ENCODE assay signal across 16 cellular contexts in the genomic region with DNA sequence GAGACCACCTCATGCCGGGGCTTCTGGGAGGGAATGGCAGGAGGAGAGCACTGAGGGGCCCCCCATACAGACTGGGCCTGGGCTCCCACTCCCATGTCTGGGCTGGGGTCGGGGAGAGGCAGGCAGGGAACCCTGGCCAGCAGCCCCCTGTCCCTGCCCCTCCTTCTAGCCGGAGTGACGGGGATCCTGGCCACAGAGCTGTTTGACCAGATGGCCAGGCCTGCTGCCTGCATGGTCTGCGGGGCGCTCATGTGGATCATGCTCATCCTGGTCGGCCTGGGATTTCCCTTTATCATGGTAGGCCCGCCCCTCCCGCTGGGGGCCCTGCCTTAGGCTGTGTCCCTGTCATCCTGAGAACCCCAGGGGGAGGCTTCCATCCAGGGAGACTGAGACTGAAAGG. TPM values are rescaled to one million over a fixed set of nuclear protein-coding genes. Genes with fewer than 3 reads are reported as not detected.
DNase-seq lines count a peak whose midpoint lies in the region; ATAC-seq and TF ChIP-seq lines count a peak whose summit lies in the region.
"Had no signal": no experiment of that assay in that cellular context is flagged by ENCODE, and none has a peak within 500 bp of the region (broad histone marks: within the 10 kb centered on the region; RNA-seq: fewer than 3 reads in every experiment).

No MANE protein-coding gene starts in this region.

- H3K4me3 ChIP-seq in BLaER1 = no peak overlapping the region
- H3K4me3 ChIP-seq in HUES64 (ENCODE audit: low read length) = no peak overlapping the region
- H3K4me3 ChIP-seq in uterus = no peak overlapping the region
- H3K4me3 ChIP-seq in gastrocnemius medialis = no peak overlapping the region
- H3K4me3 ChIP-seq: BLaER1 treated with 17β-estradiol and CSF1 and Interleukin-3, amounts not matched to agents 10 nM and 100 nM; GM12878; K562 had no signal

- no peak overlapping the region for H3K4me3 Mint-ChIP-seq in nephron progenitor cell
- no peak overlapping the region for H3K4me3 Mint-ChIP-seq in activated T-helper 17 cell treated with anti-CD3 and anti-CD28 coated beads, Interleukin-2, amount 50 U/mL, for 72 hours
- H3K4me3 Mint-ChIP-seq: CD8-positive, alpha-beta T cell; H9 had no signal

- H3K27me3 Mint-ChIP-seq in nephron progenitor cell (ENCODE audit: low read depth, poor library complexity) = peaks cover 4% of the 10 kb centered on the region
- H3K27me3 Mint-ChIP-seq in activated T-helper 17 cell treated with anti-CD3 and anti-CD28 coated beads, Interleukin-2, amount 50 U/mL, for 72 hours = no peaks in the 10 kb centered on the region

- TF ChIP-seq CTCF in nephron progenitor cell (IDR thresholded peaks at IDR 0.05) (no peak), uterus (IDR thresholded peaks at IDR 0.05) (no peak), gastrocnemius medialis (IDR thresholded peaks at IDR 0.05 in 4 of 5, conservative IDR thresholded peaks at IDR 0.05 in 1 of 5) (no peak)

- H3K4me1 ChIP-seq in BLaER1 = peaks cover 14% of the 10 kb centered on the region; the same call in 1 of the 2 replicates
- H3K4me1 ChIP-seq in HUES64 (ENCODE audit: insufficient read depth, low read length) = 0 out of 2 replicates have a peak, but pooled peaks cover 4% of the 10 kb centered on the region
- no peaks in the 10 kb centered on the region for H3K4me1 ChIP-seq in uterus
- H3K4me1 ChIP-seq in gastrocnemius medialis = peaks cover 0 to 6% of the 10 kb centered on the region in 2 donors

- intact Hi-C loops in uterus (cut with DNase I; ENCODE audit: low total_unique reads) (no loop called here), gastrocnemius medialis (cut with DNase I; ENCODE audit: low total_unique reads) (no loop called here)

- H3K36me3 Mint-ChIP-seq in nephron progenitor cell (ENCODE audit: low read depth) = peaks cover 46% of the 10 kb centered on the region
- H3K36me3 Mint-ChIP-seq in activated T-helper 17 cell treated with anti-CD3 and anti-CD28 coated beads, Interleukin-2, amount 50 U/mL, for 72 hours (ENCODE audit: low read depth) = no peaks in the 10 kb centered on the region

- H3K4me2 ChIP-seq in BLaER1 = no peak overlapping the region
- H3K4me2 ChIP-seq: BLaER1 treated with 17β-estradiol and CSF1 and Interleukin-3, amounts not matched to agents 10 nM and 100 nM had no signal

- WGBS in HUES64 = 91% methylated on average over 9 of the region's 9 CpGs

- no peaks in the 10 kb centered on the region for H4K20me1 ChIP-seq in BLaER1
- H4K20me1 ChIP-seq: BLaER1 treated with 17β-estradiol and CSF1 and Interleukin-3, amounts not matched to agents 10 nM and 100 nM had no signal

- no peak for ATAC-seq in activated T-helper 17 cell treated with anti-CD3 and anti-CD28 coated beads, Interleukin-2, amount 50 U/mL, for 72 hours (replicated peaks)
- no peak for ATAC-seq in gastrocnemius medialis
- ATAC-seq: CD8-positive, alpha-beta T cell; GM12878; K562 had no signal

- H3K9ac ChIP-seq in BLaER1 = no peak overlapping the region
- H3K9ac ChIP-seq in HUES64 (ENCODE audit: low read depth, low read length) = 0 out of 2 replicates have a peak overlapping the region, but pooled peaks have one; percentile 26
- H3K9ac ChIP-seq: BLaER1 treated with 17β-estradiol and CSF1 and Interleukin-3, amounts not matched to agents 10 nM and 100 nM had no signal

- H3K27me3 ChIP-seq in BLaER1 (no peaks in the 10 kb centered on the region), HUES64 (ENCODE audit: insufficient read depth, low read length) (no peaks in the 10 kb centered on the region), uterus (no peaks in the 10 kb centered on the region), gastrocnemius medialis (no peaks in the 10 kb centered on the region)
- H3K27me3 ChIP-seq: BLaER1 treated with 17β-estradiol and CSF1 and Interleukin-3, amounts not matched to agents 10 nM and 100 nM had no signal

- TF ChIP-seq POLR2A in uterus (IDR thresholded peaks at IDR 0.05) = no peak
- no peak for TF ChIP-seq POLR2A in gastrocnemius medialis (IDR thresholded peaks at IDR 0.05)

- H3K9me3 Mint-ChIP-seq in nephron progenitor cell = no peaks in the 10 kb centered on the region
- no peaks in the 10 kb centered on the region for H3K9me3 Mint-ChIP-seq in activated T-helper 17 cell treated with anti-CD3 and anti-CD28 coated beads, Interleukin-2, amount 50 U/mL, for 72 hours
- H3K9me3 Mint-ChIP-seq: CD8-positive, alpha-beta T cell; H9 had no signal

- in situ Hi-C loops in gastrocnemius medialis (cut with MboI; ENCODE audit: low sequenced_read_pairs in 4 of 4) = no loop called here

- H3K9me3 ChIP-seq in BLaER1 (peaks cover 10% of the 10 kb centered on the region; the same call in 1 of the 2 replicates), HUES64 (ENCODE audit: insufficient read depth, low read depth, low read length) (no peaks in the 10 kb centered on the region), uterus (no peaks in the 10 kb centered on the region), gastrocnemius medialis (no peaks in the 10 kb centered on the region)

- H3K27ac ChIP-seq in BLaER1 (0 out of 2 replicates have a peak overlapping the region, but pooled peaks have one; percentile 8), HUES64 (ENCODE audit: low read depth, low read length) (no peak overlapping the region), uterus (no peak overlapping the region), gastrocnemius medialis (no peak overlapping the region)

- DNase-seq in cerebellum (ENCODE audit: low spot score) = peak; percentile 84
- peak; percentile 27 for DNase-seq in nephron progenitor cell
- DNase-seq in uterus = no peak
- no peak for DNase-seq in gastrocnemius medialis
- no peak for DNase-seq in HCEC 1CT
- DNase-seq: AML-193; Calu3; CD8-positive, alpha-beta T cell; DMS79 treated with DMSO at 0.1 percent for 48 hours; H9 had no signal

- no peak overlapping the region for H3K27ac Mint-ChIP-seq in nephron progenitor cell
- H3K27ac Mint-ChIP-seq in activated T-helper 17 cell treated with anti-CD3 and anti-CD28 coated beads, Interleukin-2, amount 50 U/mL, for 72 hours = no peak overlapping the region
- H3K27ac Mint-ChIP-seq: CD8-positive, alpha-beta T cell had no signal

- H3K36me3 ChIP-seq in BLaER1 (peaks cover 28% of the 10 kb centered on the region), HUES64 (ENCODE audit: insufficient read depth, low read length) (0 out of 2 replicates have a peak, but pooled peaks cover 2% of the 10 kb centered on the region), uterus (no peaks in the 10 kb centered on the region), gastrocnemius medialis (no peaks in the 10 kb centered on the region)

- H3K4me1 Mint-ChIP-seq in nephron progenitor cell = no peaks in the 10 kb centered on the region
- H3K4me1 Mint-ChIP-seq in activated T-helper 17 cell treated with anti-CD3 and anti-CD28 coated beads, Interleukin-2, amount 50 U/mL, for 72 hours = peaks cover 5% of the 10 kb centered on the region

RNA-seq across cellular contexts. Expression of a gene that starts 10.1 kb away (rescaled TPM):
- polyA plus RNA-seq in HUES64 (2013, experiment 1 of 2) = 1,003 TPM
- polyA plus RNA-seq in HUES64 (2013, experiment 2 of 2) = 1,057 TPM
- total RNA-seq in cerebellum (95.4 TPM), uterus (100 to 1,000 TPM in 2 of 4 donors, 10 to 100 TPM in 2; 77.1 to 189 (median 124) TPM), gastrocnemius medialis (100 to 1,000 TPM in 3 of 4 donors, 10 to 100 TPM in 1; 78.1 to 145 (median 129) TPM)
- 1,000 to 10,000 TPM; 1,250 to 1,556 TPM for total RNA-seq in activated T-helper 17 cell treated with anti-CD3 and anti-CD28 coated beads, Interleukin-2, amount 50 U/mL, for 72 hours

RNA-seq across cellular contexts. Expression of a gene that starts 26.5 kb away (rescaled TPM):
- polyA plus RNA-seq in HUES64 (2013, experiment 1 of 2) = 10.3 TPM
- polyA plus RNA-seq in HUES64 (2013, experiment 2 of 2) = 8.8 TPM
- total RNA-seq in cerebellum (31.8 TPM), uterus (10 to 100 TPM in 3 of 4 donors, under 1 TPM in 1; under 0.01 to 63.3 (median 15.0) TPM), gastrocnemius medialis (10 to 100 TPM in 1 of 4 donors, 1 to 10 TPM in 3; 2.4 to 19.0 (median 6.2) TPM)
- total RNA-seq in activated T-helper 17 cell treated with anti-CD3 and anti-CD28 coated beads, Interleukin-2, amount 50 U/mL, for 72 hours = 1 to 10 TPM; 3.8 to 5.9 TPM

RNA-seq across cellular contexts. Expression of a gene that starts 45.3 kb away (rescaled TPM):
- polyA plus RNA-seq in HUES64 (2013, experiment 1 of 2) = 6.2 TPM
- polyA plus RNA-seq in HUES64 (2013, experiment 2 of 2) = 8.7 TPM
- 1.3 TPM for total RNA-seq in cerebellum
- total RNA-seq in activated T-helper 17 cell treated with anti-CD3 and anti-CD28 coated beads, Interleukin-2, amount 50 U/mL, for 72 hours = 1 to 10 TPM; 5.0 to 9.3 TPM
- 1 to 10 TPM in 1 of 4 donors, under 1 TPM in 1, not detected in 2; 0.95 to 1.2 TPM for total RNA-seq in uterus
- total RNA-seq in gastrocnemius medialis = 1 to 10 TPM in 3 of 4 donors, under 1 TPM in 1; 0.72 to 1.5 (median 1.3) TPM

Comparison
In these comparisons a context has a peak if more than half of its experiments do, and no peak if none do; other contexts are left out.
1. DNase-seq: peak in cerebellum (single experiment) and nephron progenitor cell (single experiment); none in uterus (0 of 2), gastrocnemius medialis (0 of 2) and HCEC 1CT (single experiment).
2. RNA of a gene that starts 10.1 kb away (total RNA-seq): 1,250 to 1,556 TPM in activated T-helper 17 cell treated with anti-CD3 and anti-CD28 coated beads, Interleukin-2, amount 50 U/mL, for 72 hours; 77.1 to 189 TPM in uterus, 78.1 to 145 TPM in gastrocnemius medialis and 95.4 TPM in cerebellum (single experiment); every median in the first group is over 4 times any median in the second.